22 cellular contexts compared by ENCODE assay signal in the genomic region with DNA sequence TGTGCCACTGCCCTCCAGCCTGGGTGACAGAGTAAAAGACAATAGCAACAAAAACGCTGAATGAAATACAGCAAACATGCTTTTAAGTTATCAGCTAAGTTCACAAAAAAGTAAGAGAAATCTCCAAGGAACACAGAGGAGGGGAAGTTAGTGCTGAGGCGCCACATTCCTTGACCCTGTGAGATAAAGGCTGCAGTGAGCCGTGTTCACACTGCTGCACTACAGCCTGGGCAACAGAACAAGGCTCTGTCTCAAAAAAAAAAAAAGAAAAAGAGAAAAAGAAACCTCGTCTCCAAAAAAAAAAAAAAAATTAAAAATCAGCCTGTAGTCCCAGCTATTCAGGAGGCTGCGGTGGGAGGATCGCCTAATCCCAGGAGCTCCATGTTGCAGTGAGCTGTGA. TPM values are rescaled to one million over a fixed set of nuclear protein-coding genes. Genes with fewer than 3 reads are reported as not detected.
A peak's percentile ranks its signal among the peaks of the same experiment; 100 is the strongest.
DNase-seq lines count a peak whose midpoint lies in the region; ATAC-seq and TF ChIP-seq lines count a peak whose summit lies in the region.
"Had no signal": no experiment of that assay in that cellular context is flagged by ENCODE, and none has a peak within 500 bp of the region (broad histone marks: within the 10 kb centered on the region; RNA-seq: fewer than 3 reads in every experiment).

No MANE protein-coding gene starts in this region.

- ATAC-seq in Right ventricle myocardium inferior, result peak; percentile 89
- ATAC-seq in activated T-cell treated with anti-CD3 and anti-CD28 coated beads, Interleukin-2, amount 50 U/mL, for 72 hours (replicated peaks in 1 of 2), result no peak
- ATAC-seq in HG03280 (IDR thresholded peaks at IDR 0.05; ENCODE audit: unreplicated experiment), result no peak
- ATAC-seq: PC-3 had no signal

- H3K27ac Mint-ChIP-seq in endothelial cell (ENCODE audit: unreplicated experiment), result peak overlapping the region; percentile 70
- H3K27ac Mint-ChIP-seq in activated T-cell treated with anti-CD3 and anti-CD28 coated beads, Interleukin-2, amount 50 U/mL, for 72 hours, result no peak overlapping the region
- H3K27ac Mint-ChIP-seq: H9 had no signal

- H3K27ac ChIP-seq in right atrium auricular region (no peak overlapping the region), hepatocyte (peak overlapping the region; percentile 33)
- H3K27ac ChIP-seq: RWPE1 had no signal

- H3K4me1 ChIP-seq in right atrium auricular region, result no peaks in the 10 kb centered on the region
- peaks cover 8% of the 10 kb centered on the region for H3K4me1 ChIP-seq in hepatocyte (ENCODE audit: insufficient read depth)
- H3K4me1 ChIP-seq: BE2C had no signal

- no peak overlapping the region for H3K4me2 ChIP-seq in hepatocyte

- no peak for TF ChIP-seq CTCF in right atrium auricular region (IDR thresholded peaks at IDR 0.05)
- no peak for TF ChIP-seq CTCF in endothelial cell (IDR thresholded peaks at IDR 0.05; ENCODE audit: unreplicated experiment)
- TF ChIP-seq CTCF in hepatocyte (IDR thresholded peaks at IDR 0.05; ENCODE audit: poor library complexity), result no peak

- no peak overlapping the region for H3K4me3 Mint-ChIP-seq in endothelial cell (ENCODE audit: unreplicated experiment)
- no peak overlapping the region for H3K4me3 Mint-ChIP-seq in activated T-cell treated with anti-CD3 and anti-CD28 coated beads, Interleukin-2, amount 50 U/mL, for 72 hours
- H3K4me3 Mint-ChIP-seq: H9 had no signal

- no peak for DNase-seq in Right ventricle myocardium inferior (ENCODE audit: missing footprints)
- DNase-seq in right atrium auricular region (ENCODE audit: low spot score), result no peak
- DNase-seq in endothelial cell (ENCODE audit: low spot score), result no peak
- no peak for DNase-seq in hepatocyte (ENCODE audit: low spot score)
- no peak for DNase-seq in ureter (ENCODE audit: low spot score)
- DNase-seq in activated T-cell treated with anti-CD3 and anti-CD28 coated beads, Interleukin-2, amount 50 U/mL, for 72 hours, result no peak
- no peak for DNase-seq in iPS-NIHi11 (ENCODE audit: low spot score)
- DNase-seq: 8988T; BE2C; CD8-positive, alpha-beta memory T cell; DMS79 treated with DMSO at 0.1 percent for 48 hours; H9; NCI-H1048; NCI-H1436 treated with DMSO at 0.1 percent for 48 hours; NCI-H2029 treated with DMSO at 0.1 percent for 48 hours; NCI-H748 treated with DMSO at 0.1 percent for 48 hours; PC-3 had no signal

- peaks cover 2% of the 10 kb centered on the region for H3K27me3 Mint-ChIP-seq in endothelial cell (ENCODE audit: unreplicated experiment)
- H3K27me3 Mint-ChIP-seq in activated T-cell treated with anti-CD3 and anti-CD28 coated beads, Interleukin-2, amount 50 U/mL, for 72 hours (ENCODE audit: low read depth), result peaks cover 50% of the 10 kb centered on the region

- WGBS in hepatocyte (ENCODE audit: low lambda C conversion rate, missing lambda C conversion rate), result 48% methylated on average over 6 of the region's 6 CpGs

- intact Hi-C loops in Right ventricle myocardium inferior (cut with DNase I), result no loop called here

- H3K9me3 ChIP-seq in right atrium auricular region (no peaks in the 10 kb centered on the region), hepatocyte (ENCODE audit: low read depth) (no peaks in the 10 kb centered on the region)
- H3K9me3 ChIP-seq: BE2C had no signal

- H3K79me2 ChIP-seq in hepatocyte, result no peaks in the 10 kb centered on the region

- H3K27me3 ChIP-seq in right atrium auricular region, result no peaks in the 10 kb centered on the region
- H3K27me3 ChIP-seq in hepatocyte, result no peaks in the 10 kb centered on the region
- H3K27me3 ChIP-seq: BE2C had no signal

- H3K9me2 ChIP-seq in hepatocyte (replicated peaks; ENCODE audit: insufficient read depth), result no peaks in the 10 kb centered on the region

- H3K4me1 Mint-ChIP-seq in endothelial cell (ENCODE audit: unreplicated experiment), result peaks cover 14% of the 10 kb centered on the region
- H3K4me1 Mint-ChIP-seq in activated T-cell treated with anti-CD3 and anti-CD28 coated beads, Interleukin-2, amount 50 U/mL, for 72 hours (ENCODE audit: low read depth), result peaks cover 13% of the 10 kb centered on the region

- H3K36me3 Mint-ChIP-seq in endothelial cell (ENCODE audit: low read depth, unreplicated experiment), result no peaks in the 10 kb centered on the region
- H3K36me3 Mint-ChIP-seq in activated T-cell treated with anti-CD3 and anti-CD28 coated beads, Interleukin-2, amount 50 U/mL, for 72 hours (ENCODE audit: insufficient read depth in 2 of 2), result peaks cover 3 to 4% of the 10 kb centered on the region in 2 donors
- H3K36me3 Mint-ChIP-seq: CD8-positive, alpha-beta memory T cell had no signal

- no peak overlapping the region for H3K4me3 ChIP-seq in right atrium auricular region
- H3K4me3 ChIP-seq in hepatocyte, result no peak overlapping the region

- no peaks in the 10 kb centered on the region for H4K20me1 ChIP-seq in hepatocyte (ENCODE audit: insufficient read depth, poor library complexity, severe bottlenecking)

- H2AFZ ChIP-seq in hepatocyte, result no peak overlapping the region

- no peaks in the 10 kb centered on the region for H3K36me3 ChIP-seq in right atrium auricular region
- H3K36me3 ChIP-seq in hepatocyte (replicated peaks; ENCODE audit: insufficient read depth, low read depth), result no peaks in the 10 kb centered on the region
- H3K36me3 ChIP-seq: BE2C had no signal

- no peaks in the 10 kb centered on the region for H3K9me3 Mint-ChIP-seq in endothelial cell (ENCODE audit: unreplicated experiment)
- peaks cover 0 to 3% of the 10 kb centered on the region in 2 donors for H3K9me3 Mint-ChIP-seq in activated T-cell treated with anti-CD3 and anti-CD28 coated beads, Interleukin-2, amount 50 U/mL, for 72 hours

RNA-seq across cellular contexts. Expression of gene DOCK6, which starts 16.3 kb away (rescaled TPM):
- total RNA-seq in Right ventricle myocardium inferior (35.1 TPM), right atrium auricular region (10 to 100 TPM; 12.7 to 49.4 TPM), endothelial cell (ENCODE audit: unreplicated experiment) (411 TPM), hepatocyte (12.6 and 17.4 TPM in 2 replicates), ureter (125 TPM)
- 36.8 and 43.7 TPM in 2 replicates for polyA plus RNA-seq in hepatocyte
- 1 to 10 TPM; 8.4 to 9.1 TPM for total RNA-seq in activated T-cell treated with anti-CD3 and anti-CD28 coated beads, Interleukin-2, amount 50 U/mL, for 72 hours

RNA-seq across cellular contexts. Expression of gene TSPAN16, which starts 17.3 kb away (rescaled TPM):
- total RNA-seq in Right ventricle myocardium inferior (not detected), right atrium auricular region (not detected), endothelial cell (ENCODE audit: unreplicated experiment) (not detected), hepatocyte (not detected in 2 replicates), ureter (not detected)
- not detected in 2 replicates for polyA plus RNA-seq in hepatocyte
- not detected for total RNA-seq in activated T-cell treated with anti-CD3 and anti-CD28 coated beads, Interleukin-2, amount 50 U/mL, for 72 hours
- total RNA-seq: CD8-positive, alpha-beta memory T cell; G401; H9; MCF 10A; NCI-H460; PC-3 had no signal
- polyA plus RNA-seq: CD8-positive, alpha-beta memory T cell had no signal

RNA-seq across cellular contexts. Expression of gene ANGPTL8, which starts 39.3 kb away (rescaled TPM):
- total RNA-seq in Right ventricle myocardium inferior (0.87 TPM), right atrium auricular region (1 to 10 TPM in 1 of 2 donors, not detected in 1; 1.3 TPM), endothelial cell (ENCODE audit: unreplicated experiment) (not detected), hepatocyte (24.9 and 25.5 TPM in 2 replicates), ureter (not detected)
- polyA plus RNA-seq in hepatocyte, result 14.4 and 20.8 TPM in 2 replicates
- total RNA-seq in activated T-cell treated with anti-CD3 and anti-CD28 coated beads, Interleukin-2, amount 50 U/mL, for 72 hours, result not detected
- total RNA-seq: CD8-positive, alpha-beta memory T cell; G401; H9; MCF 10A; NCI-H460; PC-3 had no signal
- polyA plus RNA-seq: CD8-positive, alpha-beta memory T cell had no signal

Comparison
In these comparisons a context has a peak if more than half of its experiments do, and no peak if none do; other contexts are left out.
1. RNA of gene ANGPTL8, which starts 39.3 kb away (total RNA-seq): 24.9 to 25.5 TPM in hepatocyte; 1.3 TPM in right atrium auricular region, 0.87 TPM in Right ventricle myocardium inferior (single experiment), not detected in ureter (single experiment), not detected in endothelial cell (single experiment) and not detected in activated T-cell treated with anti-CD3 and anti-CD28 coated beads, Interleukin-2, amount 50 U/mL, for 72 hours; every median in the first group is over 10 times any median in the second.